ENCODE assay signal across 23 cellular contexts in the genomic region with DNA sequence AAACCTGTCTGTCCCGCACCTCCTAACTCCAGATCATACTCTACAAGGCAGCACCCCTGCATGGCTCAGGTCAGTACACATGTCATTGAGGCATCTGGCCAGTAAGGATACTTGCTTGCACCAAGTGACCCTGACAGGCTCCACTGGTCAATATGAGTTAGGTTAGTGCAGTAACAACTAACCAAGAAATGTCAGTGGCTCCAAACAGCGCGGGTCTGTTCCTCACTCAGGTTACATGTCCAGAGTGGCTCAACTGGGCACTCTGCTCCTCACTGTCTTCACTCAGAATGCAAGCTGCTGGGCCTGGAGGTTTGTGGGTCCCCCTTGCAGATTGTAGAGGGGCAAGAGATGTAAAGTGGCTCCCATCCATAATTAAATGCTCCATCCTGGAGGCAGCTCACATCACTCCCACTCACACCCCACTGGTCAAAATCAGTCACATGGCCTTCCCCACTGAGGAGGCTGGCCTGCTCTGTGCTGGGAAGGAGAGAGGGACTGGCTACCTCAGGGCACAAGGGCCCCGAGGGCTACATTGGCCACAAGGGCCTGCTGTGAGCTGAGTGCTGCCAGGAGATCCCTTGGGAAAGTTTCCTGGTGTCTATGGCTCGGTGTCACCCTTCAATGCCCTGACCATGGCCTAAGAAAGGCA.
"Had no signal": no experiment of that assay in that cellular context is flagged by ENCODE, and none has a peak within 500 bp of the region (broad histone marks: within the 10 kb centered on the region; RNA-seq: fewer than 3 reads in every experiment).

No MANE protein-coding gene starts in this region.

- ATAC-seq: activated CD4-positive, alpha-beta T cell treated with anti-CD3 and anti-CD28 coated beads for 36 hours; activated T-helper 17 cell treated with anti-CD3 and anti-CD28 coated beads, Interleukin-2, amount 50 U/mL, for 72 hours; Right ventricle myocardium inferior had no signal

- DNase-seq: activated CD4-positive, alpha-beta memory T cell treated with anti-CD3 and anti-CD28 coated beads, Interleukin-2, amount 10 ng/mL, durations not matched to agents 7 days and 5 days; activated CD4-positive, alpha-beta T cell treated with anti-CD3 and anti-CD28 coated beads for 36 hours; activated CD4-positive, alpha-beta T cell treated with anti-CD3 and anti-CD28 coated beads, Interleukin-2, amount 50 U/mL, for 1 hour; activated gamma-delta T cell; activated naive CD4-positive, alpha-beta T cell treated with anti-CD3 and anti-CD28 coated beads for 36 hours; activated T-cell treated with anti-CD3 and anti-CD28 coated beads for 4 hours; activated T-cell treated with anti-CD3 and anti-CD28 coated beads, Interleukin-2, amount 50 U/mL, for 48 hours; cerebellar nuclear complex; MG63; MV-4-11; NCI-H1092 treated with DMSO at 0.1 percent for 48 hours; NCI-H1694; NCI-H510A; NCI-H526 treated with DMSO at 0.1 percent for 48 hours; RPMI8226; SJCRH30; SK-N-SH; T-helper 1 cell had no signal

- H3K9me3 ChIP-seq: MG63, SJCRH30, SK-N-SH had no signal

- H3K9me3 Mint-ChIP-seq: activated CD4-positive, alpha-beta memory T cell treated with anti-CD3 and anti-CD28 coated beads, Interleukin-2, amount 10 ng/mL, durations not matched to agents 7 days and 5 days; activated naive CD4-positive, alpha-beta T cell treated with anti-CD3 and anti-CD28 coated beads for 36 hours; activated T-helper 17 cell treated with anti-CD3 and anti-CD28 coated beads, Interleukin-2, amount 50 U/mL, for 72 hours had no signal

- H3K27ac ChIP-seq: PC-9, SJCRH30, VCaP had no signal

- H3K27me3 ChIP-seq: MG63, SJCRH30 had no signal

- H3K36me3 Mint-ChIP-seq: activated naive CD8-positive, alpha-beta T cell had no signal

- H3K4me1 Mint-ChIP-seq: activated CD4-positive, alpha-beta memory T cell treated with anti-CD3 and anti-CD28 coated beads, Interleukin-2, amount 10 ng/mL, durations not matched to agents 7 days and 5 days had no signal

- H3K9me2 ChIP-seq: SK-N-SH had no signal

- H3K4me3 ChIP-seq: MG63, PC-9, SJCRH30 had no signal

- H3K9ac ChIP-seq: SK-N-SH had no signal

- H3K4me1 ChIP-seq: SJCRH30 had no signal

- H3K36me3 ChIP-seq: MG63, SJCRH30 had no signal

- H3K27me3 Mint-ChIP-seq: activated CD4-positive, alpha-beta memory T cell treated with anti-CD3 and anti-CD28 coated beads, Interleukin-2, amount 10 ng/mL, durations not matched to agents 7 days and 5 days; activated CD4-positive, alpha-beta T cell treated with anti-CD3 and anti-CD28 coated beads for 36 hours; activated naive CD8-positive, alpha-beta T cell; activated T-helper 17 cell treated with anti-CD3 and anti-CD28 coated beads, Interleukin-2, amount 50 U/mL, for 72 hours had no signal

- H3K4me3 Mint-ChIP-seq: activated CD4-positive, alpha-beta memory T cell treated with anti-CD3 and anti-CD28 coated beads, Interleukin-2, amount 10 ng/mL, durations not matched to agents 7 days and 5 days; activated CD4-positive, alpha-beta T cell treated with anti-CD3 and anti-CD28 coated beads for 36 hours; activated naive CD4-positive, alpha-beta T cell treated with anti-CD3 and anti-CD28 coated beads for 36 hours; activated naive CD8-positive, alpha-beta T cell; activated T-helper 17 cell treated with anti-CD3 and anti-CD28 coated beads, Interleukin-2, amount 50 U/mL, for 72 hours had no signal

- H3K27ac Mint-ChIP-seq: activated CD4-positive, alpha-beta memory T cell treated with anti-CD3 and anti-CD28 coated beads, Interleukin-2, amount 10 ng/mL, durations not matched to agents 7 days and 5 days; activated CD4-positive, alpha-beta T cell treated with anti-CD3 and anti-CD28 coated beads for 36 hours; activated naive CD4-positive, alpha-beta T cell treated with anti-CD3 and anti-CD28 coated beads for 36 hours; activated naive CD8-positive, alpha-beta T cell; activated T-helper 17 cell treated with anti-CD3 and anti-CD28 coated beads, Interleukin-2, amount 50 U/mL, for 72 hours had no signal

- H3K4me2 ChIP-seq: SK-N-SH had no signal

- H2AFZ ChIP-seq: PC-9 had no signal
